Comparison of ENCODE assay signal across 8 cellular contexts in the genomic region with DNA sequence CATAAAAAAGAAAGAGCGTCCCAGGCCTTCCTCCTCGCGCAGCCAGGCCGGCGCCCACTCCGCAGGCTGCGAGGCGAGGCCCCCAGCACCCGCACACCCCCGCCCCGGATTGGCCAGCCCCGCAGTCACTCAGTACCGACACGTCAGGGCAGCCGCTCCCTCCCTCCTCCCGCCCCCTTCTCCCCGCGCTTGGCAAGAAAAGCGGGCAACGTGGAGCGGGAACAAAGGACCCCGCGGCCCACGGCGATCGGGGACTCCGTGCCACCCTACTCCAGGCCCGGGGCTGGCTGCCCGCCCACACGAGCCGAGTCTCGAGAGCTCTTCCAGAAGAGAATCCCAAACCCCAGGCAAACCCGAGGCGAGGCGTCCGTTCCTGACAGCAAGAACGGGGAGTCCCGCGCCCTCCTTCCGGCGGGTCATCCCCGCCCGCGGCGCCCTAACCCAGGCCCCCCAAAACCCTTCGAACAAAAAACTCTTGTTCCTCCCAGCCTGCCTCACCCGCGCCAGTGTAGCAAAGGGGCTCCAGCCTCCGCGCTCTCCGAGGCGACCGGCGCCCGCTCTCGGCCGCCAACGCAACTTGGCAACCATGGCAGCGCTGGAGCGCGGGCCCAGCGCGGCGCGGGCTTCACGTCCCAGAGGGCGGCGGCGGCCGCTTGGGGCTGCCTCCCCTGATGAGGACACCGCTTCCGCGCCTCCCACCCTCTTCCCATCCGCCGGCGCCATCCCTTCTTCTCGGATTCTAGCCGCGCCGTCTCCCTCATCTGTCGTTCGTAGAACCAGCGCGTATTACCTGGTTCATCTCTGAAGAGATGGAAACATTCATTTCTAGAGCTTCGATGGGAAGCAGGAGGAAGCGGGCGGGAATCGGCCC. TPM values are rescaled to one million over a fixed set of nuclear protein-coding genes. Genes with fewer than 3 reads are reported as not detected.
A peak's percentile ranks its signal among the peaks of the same experiment; 100 is the strongest.
DNase-seq lines count a peak whose midpoint lies in the region; ATAC-seq and TF ChIP-seq lines count a peak whose summit lies in the region.

No MANE protein-coding gene starts in this region.

- TF ChIP-seq CTCF in AG09309 (IDR thresholded peaks at IDR 0.05; ENCODE audit: control insufficient read depth, insufficient read depth, low read depth, low read length, missing control alignments), result peak; percentile 35

- H3K27me3 ChIP-seq in layer of hippocampus (ENCODE audit: control insufficient read depth, insufficient read depth, low read length), result no peaks in the 10 kb centered on the region

- ATAC-seq in GM18873 (IDR thresholded peaks at IDR 0.05; ENCODE audit: low FRiP score, unreplicated experiment) (peak; percentile 36), HG03139 (IDR thresholded peaks at IDR 0.05; ENCODE audit: unreplicated experiment) (peak; percentile 49)

- H3K27ac ChIP-seq in layer of hippocampus (ENCODE audit: low read depth, low read length), result peak overlapping the region; percentile 94

- peak overlapping the region; percentile 96 for H3K4me3 ChIP-seq in AG09309 (ENCODE audit: control insufficient read depth, low read depth, low read length)

- DNase-seq in AG09309 (ENCODE audit: low read depth) (peak; percentile 59), NCI-H226 (peak; percentile 77), cerebellum (ENCODE audit: low spot score) (peak; percentile 92)
- peak; percentile 88 to 93 for DNase-seq in activated CD4-positive, alpha-beta T cell treated with anti-CD3 and anti-CD28 coated beads for 24 hours (ENCODE audit: low read depth in 2 of 2)
- peak; percentile 76 to 87 for DNase-seq in stimulated activated CD4-positive, alpha-beta T cell treated with anti-CD3 and anti-CD28 coated beads, Interleukin-1b, Interleukin-23, amount 100 ng/mL, for 1 hour (ENCODE audit: low read depth in 2 of 2)

RNA-seq across cellular contexts. Expression of a gene that starts 0.6 kb away (rescaled TPM):
- total RNA-seq in cerebellum, result 191 TPM

Comparison
In these comparisons a context has a peak if more than half of its experiments do, and no peak if none do; other contexts are left out.
1. Peak in every context shown above with its lines: DNase-seq, ATAC-seq, H3K4me3 ChIP-seq and H3K27ac ChIP-seq.